In genomic region chr17:1861391-1862010, GRCh38 we compare ENCODE assay signal across 17 cellular contexts. TPM values are rescaled to one million over a fixed set of nuclear protein-coding genes. Genes with fewer than 3 reads are reported as not detected.
DNase-seq lines count a peak whose midpoint lies in the region; ATAC-seq and TF ChIP-seq lines count a peak whose summit lies in the region.
"Had no signal": no experiment of that assay in that cellular context is flagged by ENCODE, and none has a peak within 500 bp of the region (broad histone marks: within the 10 kb centered on the region; RNA-seq: fewer than 3 reads in every experiment).

No MANE protein-coding gene starts in this region.

- intact Hi-C loops in CD4-positive, alpha-beta T cell (cut with DNase I, micrococcal nuclease) = no loop called here

- H3K4me1 ChIP-seq in muscle layer of duodenum (ENCODE audit: control insufficient read depth in 1 of 2, insufficient read depth in 2 of 2, low read length in 2 of 2) = no peaks in the 10 kb centered on the region
- H3K4me1 ChIP-seq in skeletal muscle tissue (ENCODE audit: control insufficient read depth in 3 of 3, insufficient read depth in 3 of 3, low read length in 3 of 3) = peaks cover 5 to 13% (median 13%) of the 10 kb centered on the region in 3 donors

- H3K27ac ChIP-seq in muscle layer of duodenum (ENCODE audit: low read length) (peak overlapping the region; percentile 31), skeletal muscle tissue (ENCODE audit: low read depth, low read length) (peak overlapping the region; percentile 83)
- H3K27ac ChIP-seq in CD4-positive, alpha-beta T cell (ENCODE audit: low read depth, low read length) = no peak overlapping the region
- H3K27ac ChIP-seq: 22Rv1 had no signal

- H3K27me3 ChIP-seq in muscle layer of duodenum (ENCODE audit: low read depth, low read length) (no peaks in the 10 kb centered on the region), skeletal muscle tissue (ENCODE audit: control insufficient read depth in 3 of 3, insufficient read depth in 3 of 3, low read length in 3 of 3) (no peaks in the 10 kb centered on the region)
- H3K27me3 ChIP-seq in CD4-positive, alpha-beta T cell (ENCODE audit: control insufficient read depth, insufficient read depth, low read length) = no peaks in the 10 kb centered on the region

- CTCF ChIA-PET in CD4-positive, alpha-beta T cell (lab: Charles Lee) = no interaction called here

- H3K9me3 ChIP-seq in muscle layer of duodenum (ENCODE audit: control insufficient read depth in 1 of 2, low read length in 2 of 2) = no peaks in the 10 kb centered on the region
- no peaks in the 10 kb centered on the region for H3K9me3 ChIP-seq in skeletal muscle tissue (ENCODE audit: control insufficient read depth in 3 of 3, low read length in 3 of 3)
- no peaks in the 10 kb centered on the region for H3K9me3 ChIP-seq in CD4-positive, alpha-beta T cell (ENCODE audit: control insufficient read depth, low read length)

- no peaks in the 10 kb centered on the region for H3K27me3 Mint-ChIP-seq in T-helper 1 cell treated with Interleukin-12 subunit alpha and Interleukin-12 subunit beta and Interleukin-4 antibody, amounts not matched to agents 30 μg/mL and 1 μg/mL, for 36 hours (ENCODE audit: low read depth)
- peaks cover 3% of the 10 kb centered on the region for H3K27me3 Mint-ChIP-seq in endothelial cell (ENCODE audit: unreplicated experiment)
- H3K27me3 Mint-ChIP-seq in CD4-positive, alpha-beta T cell = no peaks in the 10 kb centered on the region
- H3K27me3 Mint-ChIP-seq: B cell; CD4-positive, CD25-positive, alpha-beta regulatory T cell had no signal

- peak overlapping the region; percentile 71 to 92 (median 73) for H3K9ac ChIP-seq in skeletal muscle tissue (ENCODE audit: low read depth in 1 of 3, low read length in 3 of 3)

- H3K4me3 ChIP-seq in muscle layer of duodenum (ENCODE audit: low read depth in 1 of 2, low read length in 2 of 2) = no peak overlapping the region
- peak overlapping the region; percentile 25 to 68 (median 61) for H3K4me3 ChIP-seq in skeletal muscle tissue (ENCODE audit: low read length in 3 of 3)

- ATAC-seq in GM19395 (IDR thresholded peaks at IDR 0.05; ENCODE audit: unreplicated experiment) (no peak), HG02970 (IDR thresholded peaks at IDR 0.05; ENCODE audit: low FRiP score, unreplicated experiment) (no peak)
- no peak for ATAC-seq in CD4-positive, alpha-beta T cell (ENCODE audit: poor library complexity)
- ATAC-seq: HepG2 had no signal

- H3K36me3 Mint-ChIP-seq in T-helper 1 cell treated with Interleukin-12 subunit alpha and Interleukin-12 subunit beta and Interleukin-4 antibody, amounts not matched to agents 30 μg/mL and 1 μg/mL, for 36 hours (ENCODE audit: low read depth) = peaks cover 26% of the 10 kb centered on the region
- H3K36me3 Mint-ChIP-seq in endothelial cell (ENCODE audit: low read depth, unreplicated experiment) = peaks cover 13% of the 10 kb centered on the region
- peaks cover 41% of the 10 kb centered on the region for H3K36me3 Mint-ChIP-seq in CD4-positive, alpha-beta T cell (ENCODE audit: low read depth)

- H3K36me3 ChIP-seq in muscle layer of duodenum (ENCODE audit: control insufficient read depth in 1 of 2, insufficient read depth in 2 of 2, low read length in 2 of 2) = peaks cover 0 to 11% of the 10 kb centered on the region in 2 donors
- H3K36me3 ChIP-seq in skeletal muscle tissue (ENCODE audit: control insufficient read depth in 3 of 3, insufficient read depth in 3 of 3, low read length in 3 of 3) = peaks cover 0 to 5% (median 3%) of the 10 kb centered on the region in 3 donors

- POLR2A ChIA-PET in CD4-positive, alpha-beta T cell (lab: Charles Lee) = interaction anchor here (1.1 kb wide), 1 partner anchor 145 kb away, joined by 3 read pairs; no protein-coding TSS in a partner anchor

- no peak overlapping the region for H3K4me3 Mint-ChIP-seq in T-helper 1 cell treated with Interleukin-12 subunit alpha and Interleukin-12 subunit beta and Interleukin-4 antibody, amounts not matched to agents 30 μg/mL and 1 μg/mL, for 36 hours
- peak overlapping the region; percentile 7 for H3K4me3 Mint-ChIP-seq in endothelial cell (ENCODE audit: unreplicated experiment)
- H3K4me3 Mint-ChIP-seq in CD4-positive, alpha-beta T cell = no peak overlapping the region
- H3K4me3 Mint-ChIP-seq: B cell; CD4-positive, CD25-positive, alpha-beta regulatory T cell had no signal

- DNase-seq in T-helper 1 cell (no peak), endothelial cell (ENCODE audit: low spot score) (no peak)
- no peak for DNase-seq in CD4-positive, alpha-beta T cell
- DNase-seq: CD4-positive, CD25-positive, alpha-beta regulatory T cell; KG1; NCI-H1436; NCI-H2029; NCI-H748 treated with DMSO at 0.1 percent for 48 hours; OCI-M1 had no signal

- no peak for TF ChIP-seq CTCF in endothelial cell (IDR thresholded peaks at IDR 0.05; ENCODE audit: unreplicated experiment)
- TF ChIP-seq CTCF in CD4-positive, alpha-beta T cell (IDR thresholded peaks at IDR 0.05) = no peak

- no peaks in the 10 kb centered on the region for H3K9me3 Mint-ChIP-seq in T-helper 1 cell treated with Interleukin-12 subunit alpha and Interleukin-12 subunit beta and Interleukin-4 antibody, amounts not matched to agents 30 μg/mL and 1 μg/mL, for 36 hours
- peaks cover 4% of the 10 kb centered on the region for H3K9me3 Mint-ChIP-seq in endothelial cell (ENCODE audit: unreplicated experiment)
- H3K9me3 Mint-ChIP-seq in CD4-positive, alpha-beta T cell = no peaks in the 10 kb centered on the region

- H3K4me1 Mint-ChIP-seq in T-helper 1 cell treated with Interleukin-12 subunit alpha and Interleukin-12 subunit beta and Interleukin-4 antibody, amounts not matched to agents 30 μg/mL and 1 μg/mL, for 36 hours (ENCODE audit: low read depth) = peaks cover 13% of the 10 kb centered on the region
- H3K4me1 Mint-ChIP-seq in endothelial cell (ENCODE audit: unreplicated experiment) = no peaks in the 10 kb centered on the region
- H3K4me1 Mint-ChIP-seq in CD4-positive, alpha-beta T cell (ENCODE audit: low read depth) = peaks cover 8% of the 10 kb centered on the region
- H3K4me1 Mint-ChIP-seq: B cell had no signal

- H3K27ac Mint-ChIP-seq in T-helper 1 cell treated with Interleukin-12 subunit alpha and Interleukin-12 subunit beta and Interleukin-4 antibody, amounts not matched to agents 30 μg/mL and 1 μg/mL, for 36 hours = peak overlapping the region; percentile 18
- H3K27ac Mint-ChIP-seq in endothelial cell (ENCODE audit: unreplicated experiment) = no peak overlapping the region
- no peak overlapping the region for H3K27ac Mint-ChIP-seq in CD4-positive, alpha-beta T cell
- H3K27ac Mint-ChIP-seq: B cell; CD4-positive, CD25-positive, alpha-beta regulatory T cell had no signal

RNA-seq across cellular contexts. Expression of gene RPA1, which starts 31.7 kb away (rescaled TPM):
- total RNA-seq in endothelial cell (ENCODE audit: unreplicated experiment) (105 TPM), skeletal muscle tissue (26.1 TPM)
- total RNA-seq in CD4-positive, alpha-beta T cell = 10 to 100 TPM; 38.6 to 38.7 TPM

RNA-seq across cellular contexts. Expression of gene SMYD4, which starts 31.8 kb away (rescaled TPM):
- total RNA-seq in endothelial cell (ENCODE audit: unreplicated experiment) = 19.3 TPM
- total RNA-seq in skeletal muscle tissue = 8.4 TPM
- total RNA-seq in CD4-positive, alpha-beta T cell = 10 to 100 TPM in 1 of 2 experiments, 1 to 10 TPM in 1; 9.3 to 10.6 TPM

Comparison
In these comparisons a context has a peak if more than half of its experiments do, and no peak if none do; other contexts are left out.
1. H3K4me3 ChIP-seq: peak in skeletal muscle tissue (3 of 3); none in muscle layer of duodenum (0 of 2).